8 cellular contexts compared by ENCODE assay signal in genomic region chr17:82065638-82066303, GRCh38. TPM values are rescaled to one million over a fixed set of nuclear protein-coding genes. Genes with fewer than 3 reads are reported as not detected.
DNase-seq lines count a peak whose midpoint lies in the region; ATAC-seq, FAIRE-seq and TF ChIP-seq lines count a peak whose summit lies in the region.

Gene DUS1L (minus strand): TSS chr17:82065804. CDS start chr17:82065059, 745 bp downstream.

- H3K9me3 Mint-ChIP-seq in GM23338 (no peaks in the 10 kb centered on the region), endodermal cell (no peaks in the 10 kb centered on the region)

- peak within 1 kb of the TSS; percentile 80 for H3K4me3 Mint-ChIP-seq in GM23338
- peak within 1 kb of the TSS; percentile 68 for H3K4me3 Mint-ChIP-seq in endodermal cell

- H3K27me3 ChIP-seq in GM23338 (ENCODE audit: insufficient read depth) (no peaks in the 10 kb centered on the region), endodermal cell (ENCODE audit: control insufficient read depth, insufficient read depth, low read length, poor library complexity, severe bottlenecking) (peaks cover 8% of the 10 kb centered on the region)

- peak; percentile 65 for DNase-seq in ELF-1 (ENCODE audit: low read depth, low spot score)
- DNase-seq in GM23338 (ENCODE audit: low spot score) = peak; percentile 74
- DNase-seq in NCI-H345 (lab: John Stamatoyannopoulos, UW) = peak; percentile 72
- peak; percentile 25 to 37 for DNase-seq in activated CD8-positive, alpha-beta memory T cell treated with anti-CD3 and anti-CD28 coated beads for 4 hours (ENCODE audit: low read depth in 2 of 2)
- DNase-seq in endodermal cell = peak; percentile 87
- DNase-seq in midbrain (lab: John Stamatoyannopoulos, UW) = peak; percentile 44
- peak; percentile 53 to 61 for DNase-seq in stimulated activated CD8-positive, alpha-beta memory T cell treated with anti-CD3 and anti-CD28 coated beads, Interleukin-15, amount 100 ng/mL, for 48 hours (ENCODE audit: low read depth in 2 of 2)
- no peak for DNase-seq in RCC 7860 (ENCODE audit: low spot score)

- H3K4me1 ChIP-seq in GM23338 (ENCODE audit: insufficient read depth) = no peaks in the 10 kb centered on the region
- peaks cover 4% of the 10 kb centered on the region for H3K4me1 ChIP-seq in endodermal cell (ENCODE audit: control insufficient read depth, insufficient read depth, low read length)

- no peaks in the 10 kb centered on the region for H3K9me3 ChIP-seq in endodermal cell (ENCODE audit: control insufficient read depth, low read length)

- H3K36me3 ChIP-seq in GM23338 (ENCODE audit: insufficient read depth) (no peaks in the 10 kb centered on the region), endodermal cell (ENCODE audit: control insufficient read depth, insufficient read depth, low read length) (peaks cover 14% of the 10 kb centered on the region)

- H3K4me3 ChIP-seq in GM23338 (peak within 1 kb of the TSS; percentile 77), endodermal cell (ENCODE audit: low read length) (peak within 1 kb of the TSS; percentile 82)

- no peaks in the 10 kb centered on the region for H3K9me2 ChIP-seq in GM23338 (ENCODE audit: insufficient read depth)

- H3K36me3 Mint-ChIP-seq in GM23338 (ENCODE audit: low read depth) (no peaks in the 10 kb centered on the region; the same call in 1 of the 3 replicates), endodermal cell (ENCODE audit: low read depth) (peaks cover 2% of the 10 kb centered on the region)

- peak within 1 kb of the TSS; percentile 94 for H2AFZ ChIP-seq in GM23338

- FAIRE-seq in RCC 7860 (lab: Jason Lieb, UNC) = no peak

- H3K4me1 Mint-ChIP-seq in GM23338 = peaks cover 4% of the 10 kb centered on the region; the same call in 2 of the 3 replicates
- H3K4me1 Mint-ChIP-seq in endodermal cell = peaks cover 5% of the 10 kb centered on the region

- TF ChIP-seq CTCF in GM23338 (conservative IDR thresholded peaks at IDR 0.05; ENCODE audit: low read depth in 2 of 2) (no peak), endodermal cell (conservative IDR thresholded peaks at IDR 0.05) (no peak)

- 12 to 26% methylated on average over 46 to 88 of the region's 88 CpGs for WGBS in endodermal cell (ENCODE audit: insufficient coverage in 1 of 2, insufficient read length in 1 of 2), 2 experiments

- peak within 1 kb of the TSS; percentile 88 for H3K4me2 ChIP-seq in GM23338

- ATAC-seq in GM23338 = peak; percentile 77

- no peaks in the 10 kb centered on the region for H4K20me1 ChIP-seq in GM23338 (replicated peaks; ENCODE audit: insufficient read depth)

- H3K79me2 ChIP-seq in GM23338 (replicated peaks; ENCODE audit: insufficient read depth) = no peaks in the 10 kb centered on the region

- peaks cover 3% of the 10 kb centered on the region for H3K27me3 Mint-ChIP-seq in GM23338 (ENCODE audit: insufficient read depth, low read depth, poor library complexity)
- H3K27me3 Mint-ChIP-seq in endodermal cell (ENCODE audit: insufficient read depth) = peaks cover 9% of the 10 kb centered on the region

- H3K27ac Mint-ChIP-seq in GM23338 = no peak within 1 kb of the TSS
- H3K27ac Mint-ChIP-seq in endodermal cell = peak within 1 kb of the TSS; percentile 77

- H3F3A ChIP-seq in GM23338 (replicated peaks; ENCODE audit: low read depth) = 0 out of 2 replicates have a peak, but pooled peaks cover 4% of the 10 kb centered on the region

- peak within 1 kb of the TSS; percentile 74 for H3K9ac ChIP-seq in endodermal cell (ENCODE audit: extremely low read depth, low read length, poor library complexity, severe bottlenecking)

- H3K27ac ChIP-seq in GM23338 (ENCODE audit: low read depth) = no peak within 1 kb of the TSS
- no peak within 1 kb of the TSS for H3K27ac ChIP-seq in endodermal cell (ENCODE audit: low read depth, low read length)

TF ChIP-seq in GM23338, 12 proteins besides CTCF, POLR2A, EP300 and RAD21:
- TF ChIP-seq ETS1 (IDR thresholded peaks at IDR 0.05) (peak; percentile 79), CREB1 (CRISPR knock-in tag; IDR thresholded peaks at IDR 0.05; ENCODE audit: low read depth) (peak; percentile 80), ZNF114 (CRISPR knock-in tag; IDR thresholded peaks at IDR 0.05) (no peak), POLR2AphosphoS5 (IDR thresholded peaks at IDR 0.05; ENCODE audit: low read depth) (peak; percentile 59; the same call in 1 of the 2 replicates), ZNF462 (CRISPR knock-in tag; IDR thresholded peaks at IDR 0.05) (no peak)

RNA-seq across cellular contexts. Expression of gene DUS1L, which starts in this region (rescaled TPM):
- total RNA-seq in GM23338 (2014; rRNA removed; shearing (Covaris generic)) = 110 and 122 TPM in 2 replicates
- 66.0 and 105 TPM in 2 replicates for polyA plus RNA-seq in GM23338 (2016; fragmentation: Nextera tagmentation; extraction: Ambion mirVana)
- 100 to 1,000 TPM in 1 of 2 donors, 10 to 100 TPM in 1; 85.3 to 108 TPM for total RNA-seq in endodermal cell
- 74.8 TPM for polyA plus RNA-seq in endodermal cell (2013, experiment 1 of 2)
- 69.5 TPM for polyA plus RNA-seq in endodermal cell (2013, experiment 2 of 2)
